In genomic region chr11:128662960-128663359, GRCh38 we compare ENCODE assay signal across 18 cellular contexts.
"Had no signal": no experiment of that assay in that cellular context is flagged by ENCODE, and none has a peak within 500 bp of the region (broad histone marks: within the 10 kb centered on the region; RNA-seq: fewer than 3 reads in every experiment).

No MANE protein-coding gene starts in this region.

- H3K27ac Mint-ChIP-seq: activated naive CD4-positive, alpha-beta T cell treated with anti-CD3 and anti-CD28 coated beads, Interleukin-2, amount 50 U/mL, for 72 hours had no signal

- H3K9me3 Mint-ChIP-seq: activated naive CD4-positive, alpha-beta T cell treated with anti-CD3 and anti-CD28 coated beads, Interleukin-2, amount 50 U/mL, for 72 hours; activated T-cell treated with anti-CD3 and anti-CD28 coated beads, Interleukin-2, amount 50 U/mL, for 4 hours; neural crest cell had no signal

- ATAC-seq: activated naive CD4-positive, alpha-beta T cell treated with anti-CD3 and anti-CD28 coated beads, Interleukin-2, amount 50 U/mL, for 72 hours; activated T-cell treated with anti-CD3 and anti-CD28 coated beads, Interleukin-2, amount 50 U/mL, for 4 hours; body of pancreas; left lung had no signal

- H3K4me3 Mint-ChIP-seq: activated T-cell treated with anti-CD3 and anti-CD28 coated beads, Interleukin-2, amount 50 U/mL, for 4 hours; neural crest cell had no signal

- DNase-seq: activated CD4-positive, alpha-beta T cell treated with anti-CD3 and anti-CD28 coated beads, Interleukin-2, amount 50 U/mL, for 4 hours; activated CD4-positive, CD25-positive, alpha-beta regulatory T cell treated with anti-CD3 and anti-CD28 coated beads, Interleukin-2, amount 50 U/mL, for 72 hours; activated effector memory CD4-positive, alpha-beta T cell treated with anti-CD3 and anti-CD28 coated beads, Interleukin-2, amount 50 U/mL, for 16 hours; activated T-cell treated with anti-CD3 and anti-CD28 coated beads, Interleukin-2, amount 50 U/mL, for 4 hours; amniotic stem cell; body of pancreas; central memory CD4-positive, alpha-beta T cell; effector CD4-positive, alpha-beta T cell; foreskin melanocyte; head of caudate nucleus; left lung; mesenchymal stem cell; retina; stimulated activated CD4-positive, alpha-beta T cell treated with anti-CD3 and anti-CD28 coated beads, Interleukin-15, amount 100 ng/mL, for 24 hours; stimulated activated CD4-positive, alpha-beta T cell treated with anti-CD3 and anti-CD28 coated beads, Interleukin-4, amount 100 ng/mL, for 24 hours; thyroid gland had no signal
